ENCODE assay signal across 1 cellular context in the genomic region with DNA sequence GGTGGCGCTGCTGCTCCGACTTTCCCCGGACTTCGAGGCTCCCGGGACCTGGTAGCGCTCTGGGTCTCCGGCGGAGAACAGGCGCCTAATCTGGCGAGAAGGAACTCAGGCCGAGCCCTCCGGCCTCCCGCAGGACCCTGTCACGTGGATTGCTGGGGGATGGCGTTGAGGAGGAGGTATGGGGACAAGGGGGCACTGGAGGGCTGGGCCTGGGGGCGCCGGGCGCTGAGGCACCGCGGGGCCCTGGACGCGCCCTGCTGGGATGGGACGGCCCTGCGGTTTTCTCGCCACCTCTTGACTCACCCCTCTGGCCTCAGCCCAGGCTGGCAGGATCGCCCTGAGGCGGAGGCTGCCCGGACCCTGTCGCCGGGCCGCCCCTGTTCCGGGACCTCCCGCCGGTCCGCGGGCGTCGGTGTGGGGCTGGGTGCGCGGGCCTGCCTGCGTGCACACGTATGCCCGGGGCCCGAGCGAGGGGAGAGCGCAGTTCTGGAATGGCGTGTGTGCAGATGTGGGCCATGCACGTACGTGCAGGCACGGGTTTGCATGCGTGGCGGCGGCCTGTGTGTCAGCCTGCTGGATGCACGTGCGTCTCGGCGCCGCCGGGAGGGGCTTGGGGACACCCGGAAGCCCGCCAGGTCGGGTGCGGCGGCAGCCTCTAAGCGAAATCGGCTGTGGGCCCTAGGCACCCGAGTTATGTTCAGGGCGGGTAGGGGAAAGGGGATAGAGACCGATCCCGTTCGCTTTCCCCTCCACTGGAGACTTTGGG.
TF ChIP-seq lines count a peak whose summit lies in the region.

No MANE protein-coding gene starts in this region.

TF ChIP-seq in HEK293, 187 proteins besides CTCF, POLR2A, EP300 and RAD21 (continued from another document and continues in another):
- TF ChIP-seq ZNF341 (tag by site-specific recombination; IDR thresholded peaks at IDR 0.05; ENCODE audit: low read depth) (peak; percentile 93), ZBTB1 (tag by site-specific recombination; IDR thresholded peaks at IDR 0.05) (no peak), ZFP37 (tag by site-specific recombination; IDR thresholded peaks at IDR 0.05) (peak; percentile 86; the same call in 1 of the 2 replicates), ZNF660 (tag by site-specific recombination; IDR thresholded peaks at IDR 0.05) (peak; percentile 3; the same call in 1 of the 2 replicates), REPIN1 (tag by site-specific recombination; IDR thresholded peaks at IDR 0.05; ENCODE audit: low read depth) (peak; percentile 26; the same call in 1 of the 2 replicates), ZNF792 (tag by site-specific recombination; IDR thresholded peaks at IDR 0.05) (peak; percentile 69), ZEB2 (tag by site-specific recombination; IDR thresholded peaks at IDR 0.05) (peak; percentile 75), ZBTB21 (tag by site-specific recombination; IDR thresholded peaks at IDR 0.05) (0 out of 2 replicates have a peak, but pooled peaks have one; percentile 4), WT1 (tag by site-specific recombination; IDR thresholded peaks at IDR 0.05) (no peak; the same call in none of the 2 replicates), ZFP69B (tag by site-specific recombination; IDR thresholded peaks at IDR 0.05) (peak; percentile 89), ZNF629 (tag by site-specific recombination; IDR thresholded peaks at IDR 0.05) (peak; percentile 41; the same call in 1 of the 2 replicates), KLF10 (tag by site-specific recombination; IDR thresholded peaks at IDR 0.05) (0 out of 2 replicates have a peak, but pooled peaks have one; percentile 40), ZXDB (tag by site-specific recombination; IDR thresholded peaks at IDR 0.05) (peak; percentile 72), ZNF600 (tag by site-specific recombination; IDR thresholded peaks at IDR 0.05) (peak; percentile 96), ZNF223 (tag by site-specific recombination; IDR thresholded peaks at IDR 0.05) (peak; percentile 80), ZNF157 (tag by site-specific recombination; IDR thresholded peaks at IDR 0.05) (no peak), ZNF423 (tag by site-specific recombination; IDR thresholded peaks at IDR 0.05) (peak; percentile 63; the same call in 1 of the 2 replicates), ZBTB7A (tag by site-specific recombination; IDR thresholded peaks at IDR 0.05; ENCODE audit: low read depth) (peak; percentile 52), ZNF2 (tag by site-specific recombination; IDR thresholded peaks at IDR 0.05) (peak; percentile 61; the same call in 1 of the 2 replicates), SP3 (tag by site-specific recombination; IDR thresholded peaks at IDR 0.05) (peak; percentile 46), ZNF610 (tag by site-specific recombination; IDR thresholded peaks at IDR 0.05; ENCODE audit: borderline replicate concordance) (0 out of 2 replicates have a peak, but pooled peaks have one; percentile 2), ZNF391 (tag by site-specific recombination; IDR thresholded peaks at IDR 0.05; ENCODE audit: borderline replicate concordance, low read depth) (peak; percentile 57), IKZF3 (tag by site-specific recombination; IDR thresholded peaks at IDR 0.05) (no peak), SP7 (tag by site-specific recombination; IDR thresholded peaks at IDR 0.05) (peak; percentile 86), ZNF23 (tag by site-specific recombination; IDR thresholded peaks at IDR 0.05; ENCODE audit: borderline replicate concordance) (no peak), ZNF248 (tag by site-specific recombination; IDR thresholded peaks at IDR 0.05) (no peak), BCL11A (tag by site-specific recombination; IDR thresholded peaks at IDR 0.05; ENCODE audit: low read depth) (no peak), KLF1 (tag by site-specific recombination; IDR thresholded peaks at IDR 0.05) (peak; percentile 71), ZBTB48 (tag by site-specific recombination; IDR thresholded peaks at IDR 0.05) (peak; percentile 70; the same call in 1 of the 2 replicates), ZFHX2 (tag by site-specific recombination; conservative IDR thresholded peaks at IDR 0.05) (peak; percentile 65), ZIC2 (tag by site-specific recombination; IDR thresholded peaks at IDR 0.05) (peak; percentile 96), HOXC10 (CRISPR knock-in tag; IDR thresholded peaks at IDR 0.05) (0 out of 2 replicates have a peak, but pooled peaks have one; percentile 23), ZBTB20 (tag by site-specific recombination; IDR thresholded peaks at IDR 0.05) (peak; percentile 97)
- TF ChIP-seq, protein P1, sequence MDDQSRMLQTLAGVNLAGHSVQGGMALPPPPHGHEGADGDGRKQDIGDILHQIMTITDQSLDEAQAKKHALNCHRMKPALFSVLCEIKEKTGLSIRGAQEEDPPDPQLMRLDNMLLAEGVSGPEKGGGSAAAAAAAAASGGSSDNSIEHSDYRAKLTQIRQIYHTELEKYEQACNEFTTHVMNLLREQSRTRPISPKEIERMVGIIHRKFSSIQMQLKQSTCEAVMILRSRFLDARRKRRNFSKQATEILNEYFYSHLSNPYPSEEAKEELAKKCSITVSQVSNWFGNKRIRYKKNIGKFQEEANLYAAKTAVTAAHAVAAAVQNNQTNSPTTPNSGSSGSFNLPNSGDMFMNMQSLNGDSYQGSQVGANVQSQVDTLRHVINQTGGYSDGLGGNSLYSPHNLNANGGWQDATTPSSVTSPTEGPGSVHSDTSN (CRISPR knock-in tag; IDR thresholded peaks at IDR 0.05): 0 out of 2 replicates have a peak, but pooled peaks have one; percentile 36
- TF ChIP-seq, protein P2, sequence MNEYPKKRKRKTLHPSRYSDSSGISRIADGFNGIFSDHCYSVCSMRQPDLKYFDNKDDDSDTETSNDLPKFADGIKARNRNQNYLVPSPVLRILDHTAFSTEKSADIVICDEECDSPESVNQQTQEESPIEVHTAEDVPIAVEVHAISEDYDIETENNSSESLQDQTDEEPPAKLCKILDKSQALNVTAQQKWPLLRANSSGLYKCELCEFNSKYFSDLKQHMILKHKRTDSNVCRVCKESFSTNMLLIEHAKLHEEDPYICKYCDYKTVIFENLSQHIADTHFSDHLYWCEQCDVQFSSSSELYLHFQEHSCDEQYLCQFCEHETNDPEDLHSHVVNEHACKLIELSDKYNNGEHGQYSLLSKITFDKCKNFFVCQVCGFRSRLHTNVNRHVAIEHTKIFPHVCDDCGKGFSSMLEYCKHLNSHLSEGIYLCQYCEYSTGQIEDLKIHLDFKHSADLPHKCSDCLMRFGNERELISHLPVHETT (tag by site-specific recombination; IDR thresholded peaks at IDR 0.05): 0 out of 2 replicates have a peak, but pooled peaks have one; percentile 16
- TF ChIP-seq, protein P3, sequence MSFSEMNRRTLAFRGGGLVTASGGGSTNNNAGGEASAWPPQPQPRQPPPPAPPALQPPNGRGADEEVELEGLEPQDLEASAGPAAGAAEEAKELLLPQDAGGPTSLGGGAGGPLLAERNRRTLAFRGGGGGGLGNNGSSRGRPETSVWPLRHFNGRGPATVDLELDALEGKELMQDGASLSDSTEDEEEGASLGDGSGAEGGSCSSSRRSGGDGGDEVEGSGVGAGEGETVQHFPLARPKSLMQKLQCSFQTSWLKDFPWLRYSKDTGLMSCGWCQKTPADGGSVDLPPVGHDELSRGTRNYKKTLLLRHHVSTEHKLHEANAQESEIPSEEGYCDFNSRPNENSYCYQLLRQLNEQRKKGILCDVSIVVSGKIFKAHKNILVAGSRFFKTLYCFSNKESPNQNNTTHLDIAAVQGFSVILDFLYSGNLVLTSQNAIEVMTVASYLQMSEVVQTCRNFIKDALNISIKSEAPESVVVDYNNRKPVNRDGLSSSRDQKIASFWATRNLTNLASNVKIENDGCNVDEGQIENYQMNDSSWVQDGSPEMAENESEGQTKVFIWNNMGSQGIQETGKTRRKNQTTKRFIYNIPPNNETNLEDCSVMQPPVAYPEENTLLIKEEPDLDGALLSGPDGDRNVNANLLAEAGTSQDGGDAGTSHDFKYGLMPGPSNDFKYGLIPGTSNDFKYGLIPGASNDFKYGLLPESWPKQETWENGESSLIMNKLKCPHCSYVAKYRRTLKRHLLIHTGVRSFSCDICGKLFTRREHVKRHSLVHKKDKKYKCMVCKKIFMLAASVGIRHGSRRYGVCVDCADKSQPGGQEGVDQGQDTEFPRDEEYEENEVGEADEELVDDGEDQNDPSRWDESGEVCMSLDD (tag by site-specific recombination; IDR thresholded peaks at IDR 0.05): 0 out of 2 replicates have a peak, but pooled peaks have one; percentile 18
- TF ChIP-seq, protein P4, sequence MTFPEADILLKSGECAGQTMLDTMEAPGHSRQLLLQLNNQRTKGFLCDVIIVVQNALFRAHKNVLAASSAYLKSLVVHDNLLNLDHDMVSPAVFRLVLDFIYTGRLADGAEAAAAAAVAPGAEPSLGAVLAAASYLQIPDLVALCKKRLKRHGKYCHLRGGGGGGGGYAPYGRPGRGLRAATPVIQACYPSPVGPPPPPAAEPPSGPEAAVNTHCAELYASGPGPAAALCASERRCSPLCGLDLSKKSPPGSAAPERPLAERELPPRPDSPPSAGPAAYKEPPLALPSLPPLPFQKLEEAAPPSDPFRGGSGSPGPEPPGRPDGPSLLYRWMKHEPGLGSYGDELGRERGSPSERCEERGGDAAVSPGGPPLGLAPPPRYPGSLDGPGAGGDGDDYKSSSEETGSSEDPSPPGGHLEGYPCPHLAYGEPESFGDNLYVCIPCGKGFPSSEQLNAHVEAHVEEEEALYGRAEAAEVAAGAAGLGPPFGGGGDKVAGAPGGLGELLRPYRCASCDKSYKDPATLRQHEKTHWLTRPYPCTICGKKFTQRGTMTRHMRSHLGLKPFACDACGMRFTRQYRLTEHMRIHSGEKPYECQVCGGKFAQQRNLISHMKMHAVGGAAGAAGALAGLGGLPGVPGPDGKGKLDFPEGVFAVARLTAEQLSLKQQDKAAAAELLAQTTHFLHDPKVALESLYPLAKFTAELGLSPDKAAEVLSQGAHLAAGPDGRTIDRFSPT (tag by site-specific recombination; IDR thresholded peaks at IDR 0.05): peak; percentile 90
- TF ChIP-seq, protein P5, sequence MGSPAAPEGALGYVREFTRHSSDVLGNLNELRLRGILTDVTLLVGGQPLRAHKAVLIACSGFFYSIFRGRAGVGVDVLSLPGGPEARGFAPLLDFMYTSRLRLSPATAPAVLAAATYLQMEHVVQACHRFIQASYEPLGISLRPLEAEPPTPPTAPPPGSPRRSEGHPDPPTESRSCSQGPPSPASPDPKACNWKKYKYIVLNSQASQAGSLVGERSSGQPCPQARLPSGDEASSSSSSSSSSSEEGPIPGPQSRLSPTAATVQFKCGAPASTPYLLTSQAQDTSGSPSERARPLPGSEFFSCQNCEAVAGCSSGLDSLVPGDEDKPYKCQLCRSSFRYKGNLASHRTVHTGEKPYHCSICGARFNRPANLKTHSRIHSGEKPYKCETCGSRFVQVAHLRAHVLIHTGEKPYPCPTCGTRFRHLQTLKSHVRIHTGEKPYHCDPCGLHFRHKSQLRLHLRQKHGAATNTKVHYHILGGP (tag by site-specific recombination; IDR thresholded peaks at IDR 0.05): no peak
- TF ChIP-seq, protein P6, sequence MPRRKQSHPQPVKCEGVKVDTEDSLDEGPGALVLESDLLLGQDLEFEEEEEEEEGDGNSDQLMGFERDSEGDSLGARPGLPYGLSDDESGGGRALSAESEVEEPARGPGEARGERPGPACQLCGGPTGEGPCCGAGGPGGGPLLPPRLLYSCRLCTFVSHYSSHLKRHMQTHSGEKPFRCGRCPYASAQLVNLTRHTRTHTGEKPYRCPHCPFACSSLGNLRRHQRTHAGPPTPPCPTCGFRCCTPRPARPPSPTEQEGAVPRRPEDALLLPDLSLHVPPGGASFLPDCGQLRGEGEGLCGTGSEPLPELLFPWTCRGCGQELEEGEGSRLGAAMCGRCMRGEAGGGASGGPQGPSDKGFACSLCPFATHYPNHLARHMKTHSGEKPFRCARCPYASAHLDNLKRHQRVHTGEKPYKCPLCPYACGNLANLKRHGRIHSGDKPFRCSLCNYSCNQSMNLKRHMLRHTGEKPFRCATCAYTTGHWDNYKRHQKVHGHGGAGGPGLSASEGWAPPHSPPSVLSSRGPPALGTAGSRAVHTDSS (tag by site-specific recombination; IDR thresholded peaks at IDR 0.05): peak; percentile 4; the same call in 1 of the 2 replicates
- TF ChIP-seq, protein P7, sequence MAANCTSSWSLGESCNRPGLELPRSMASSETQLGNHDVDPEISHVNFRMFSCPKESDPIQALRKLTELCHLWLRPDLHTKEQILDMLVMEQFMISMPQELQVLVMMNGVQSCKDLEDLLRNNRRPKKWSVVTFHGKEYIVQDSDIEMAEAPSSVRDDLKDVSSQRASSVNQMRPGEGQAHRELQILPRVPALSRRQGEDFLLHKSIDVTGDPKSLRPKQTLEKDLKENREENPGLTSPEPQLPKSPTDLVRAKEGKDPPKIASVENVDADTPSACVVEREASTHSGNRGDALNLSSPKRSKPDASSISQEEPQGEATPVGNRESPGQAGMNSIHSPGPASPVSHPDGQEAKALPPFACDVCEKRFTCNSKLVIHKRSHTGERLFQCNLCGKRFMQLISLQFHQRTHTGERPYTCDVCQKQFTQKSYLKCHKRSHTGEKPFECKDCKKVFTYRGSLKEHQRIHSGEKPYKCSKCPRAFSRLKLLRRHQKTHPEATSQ (tag by site-specific recombination; IDR thresholded peaks at IDR 0.05): peak; percentile 72; the same call in 1 of the 2 replicates
- TF ChIP-seq, protein P8, sequence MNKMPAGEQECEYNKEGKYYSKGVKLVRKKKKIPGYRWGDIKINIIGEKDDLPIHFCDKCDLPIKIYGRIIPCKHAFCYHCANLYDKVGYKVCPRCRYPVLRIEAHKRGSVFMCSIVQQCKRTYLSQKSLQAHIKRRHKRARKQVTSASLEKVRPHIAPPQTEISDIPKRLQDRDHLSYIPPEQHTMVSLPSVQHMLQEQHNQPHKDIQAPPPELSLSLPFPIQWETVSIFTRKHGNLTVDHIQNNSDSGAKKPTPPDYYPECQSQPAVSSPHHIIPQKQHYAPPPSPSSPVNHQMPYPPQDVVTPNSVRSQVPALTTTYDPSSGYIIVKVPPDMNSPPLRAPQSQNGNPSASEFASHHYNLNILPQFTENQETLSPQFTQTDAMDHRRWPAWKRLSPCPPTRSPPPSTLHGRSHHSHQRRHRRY (tag by site-specific recombination; IDR thresholded peaks at IDR 0.05): no peak
- TF ChIP-seq, protein P9, sequence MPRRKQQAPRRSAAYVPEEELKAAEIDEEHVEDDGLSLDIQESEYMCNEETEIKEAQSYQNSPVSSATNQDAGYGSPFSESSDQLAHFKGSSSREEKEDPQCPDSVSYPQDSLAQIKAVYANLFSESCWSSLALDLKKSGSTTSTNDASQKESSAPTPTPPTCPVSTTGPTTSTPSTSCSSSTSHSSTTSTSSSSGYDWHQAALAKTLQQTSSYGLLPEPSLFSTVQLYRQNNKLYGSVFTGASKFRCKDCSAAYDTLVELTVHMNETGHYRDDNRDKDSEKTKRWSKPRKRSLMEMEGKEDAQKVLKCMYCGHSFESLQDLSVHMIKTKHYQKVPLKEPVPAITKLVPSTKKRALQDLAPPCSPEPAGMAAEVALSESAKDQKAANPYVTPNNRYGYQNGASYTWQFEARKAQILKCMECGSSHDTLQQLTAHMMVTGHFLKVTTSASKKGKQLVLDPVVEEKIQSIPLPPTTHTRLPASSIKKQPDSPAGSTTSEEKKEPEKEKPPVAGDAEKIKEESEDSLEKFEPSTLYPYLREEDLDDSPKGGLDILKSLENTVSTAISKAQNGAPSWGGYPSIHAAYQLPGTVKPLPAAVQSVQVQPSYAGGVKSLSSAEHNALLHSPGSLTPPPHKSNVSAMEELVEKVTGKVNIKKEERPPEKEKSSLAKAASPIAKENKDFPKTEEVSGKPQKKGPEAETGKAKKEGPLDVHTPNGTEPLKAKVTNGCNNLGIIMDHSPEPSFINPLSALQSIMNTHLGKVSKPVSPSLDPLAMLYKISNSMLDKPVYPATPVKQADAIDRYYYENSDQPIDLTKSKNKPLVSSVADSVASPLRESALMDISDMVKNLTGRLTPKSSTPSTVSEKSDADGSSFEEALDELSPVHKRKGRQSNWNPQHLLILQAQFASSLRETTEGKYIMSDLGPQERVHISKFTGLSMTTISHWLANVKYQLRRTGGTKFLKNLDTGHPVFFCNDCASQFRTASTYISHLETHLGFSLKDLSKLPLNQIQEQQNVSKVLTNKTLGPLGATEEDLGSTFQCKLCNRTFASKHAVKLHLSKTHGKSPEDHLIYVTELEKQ (tag by site-specific recombination; IDR thresholded peaks at IDR 0.05; ENCODE audit: borderline replicate concordance): no peak
